ENCODE assay signal across 8 cellular contexts in genomic region chr20:25247100-25247665, GRCh38. TPM values are rescaled to one million over a fixed set of nuclear protein-coding genes. Genes with fewer than 3 reads are reported as not detected.
A peak's percentile ranks its signal among the peaks of the same experiment; 100 is the strongest.
DNase-seq lines count a peak whose midpoint lies in the region; ATAC-seq, FAIRE-seq and TF ChIP-seq lines count a peak whose summit lies in the region.

No MANE protein-coding gene starts in this region.

- peaks cover 22% of the 10 kb centered on the region for H4K20me1 ChIP-seq in neural progenitor cell (ENCODE audit: low read depth)

- peak overlapping the region; percentile 93 for H3K4me2 ChIP-seq in neural progenitor cell

- H3K27ac Mint-ChIP-seq in activated naive CD4-positive, alpha-beta T cell treated with anti-CD3 and anti-CD28 coated beads, Interleukin-2, amount 50 U/mL, for 24 hours: no peak overlapping the region
- H3K27ac Mint-ChIP-seq in glutamatergic neuron (ENCODE audit: unreplicated experiment) (peak overlapping the region; percentile 93), neural progenitor cell (no peak overlapping the region)

- H2AFZ ChIP-seq in neural progenitor cell (replicated peaks): peak overlapping the region; percentile 88

- H3F3A ChIP-seq in neural progenitor cell (ENCODE audit: low read depth): peaks cover 50% of the 10 kb centered on the region

- no peaks in the 10 kb centered on the region for H3K9me3 ChIP-seq in neural progenitor cell (ENCODE audit: low read depth)

- no peak for FAIRE-seq in RCC 7860 (lab: Jason Lieb, UNC)

- H3K4me3 ChIP-seq in neural progenitor cell: peak overlapping the region; percentile 70

- H3K79me2 ChIP-seq in neural progenitor cell (ENCODE audit: low read depth): peaks cover 37% of the 10 kb centered on the region

- TF ChIP-seq CTCF in 22Rv1 (IDR thresholded peaks at IDR 0.05): peak; percentile 40
- peak; percentile 25 for TF ChIP-seq CTCF in glutamatergic neuron (IDR thresholded peaks at IDR 0.05; ENCODE audit: partially characterized antibody, unreplicated experiment)
- TF ChIP-seq CTCF in neural progenitor cell (IDR thresholded peaks at IDR 0.05): peak; percentile 56

- peaks cover 20% of the 10 kb centered on the region for H3K27me3 ChIP-seq in neural progenitor cell

- peak overlapping the region; percentile 84 for H3K27ac ChIP-seq in 22Rv1
- no peak overlapping the region for H3K27ac ChIP-seq in neural progenitor cell

- H3K36me3 ChIP-seq in neural progenitor cell: no peaks in the 10 kb centered on the region

- H3K4me3 Mint-ChIP-seq in activated naive CD4-positive, alpha-beta T cell treated with anti-CD3 and anti-CD28 coated beads, Interleukin-2, amount 50 U/mL, for 24 hours: peak overlapping the region; percentile 92
- H3K4me3 Mint-ChIP-seq in glutamatergic neuron (ENCODE audit: unreplicated experiment) (peak overlapping the region; percentile 84), neural progenitor cell (peak overlapping the region; percentile 88)

- H3K9ac ChIP-seq in neural progenitor cell: no peak overlapping the region

- H3K4me1 ChIP-seq in neural progenitor cell: peaks cover 55% of the 10 kb centered on the region

- ATAC-seq in HG02885 (IDR thresholded peaks at IDR 0.05; ENCODE audit: poor library complexity, unreplicated experiment): peak; percentile 0

- DNase-seq in GM04504 (ENCODE audit: low read depth) (peak; percentile 51), NCI-H446 treated with DMSO at 0.1 percent for 48 hours (lab: John Stamatoyannopoulos, UW) (peak; percentile 10), glutamatergic neuron (peak; percentile 71), neural progenitor cell (ENCODE audit: low spot score) (peak; percentile 77), RCC 7860 (ENCODE audit: low spot score) (no peak)

- peaks cover 3% of the 10 kb centered on the region for H3K36me3 Mint-ChIP-seq in activated naive CD4-positive, alpha-beta T cell treated with anti-CD3 and anti-CD28 coated beads, Interleukin-2, amount 50 U/mL, for 24 hours
- H3K36me3 Mint-ChIP-seq in glutamatergic neuron (ENCODE audit: unreplicated experiment) (no peaks in the 10 kb centered on the region), neural progenitor cell (peaks cover 2% of the 10 kb centered on the region)

- H3K9me3 Mint-ChIP-seq in activated naive CD4-positive, alpha-beta T cell treated with anti-CD3 and anti-CD28 coated beads, Interleukin-2, amount 50 U/mL, for 24 hours: no peaks in the 10 kb centered on the region
- H3K9me3 Mint-ChIP-seq in glutamatergic neuron (ENCODE audit: unreplicated experiment): peaks cover 36% of the 10 kb centered on the region
- peaks cover 2% of the 10 kb centered on the region for H3K9me3 Mint-ChIP-seq in neural progenitor cell

- H3K4me1 Mint-ChIP-seq in activated naive CD4-positive, alpha-beta T cell treated with anti-CD3 and anti-CD28 coated beads, Interleukin-2, amount 50 U/mL, for 24 hours: peaks cover 46% of the 10 kb centered on the region
- H3K4me1 Mint-ChIP-seq in glutamatergic neuron (ENCODE audit: low read depth, unreplicated experiment) (peaks cover 55% of the 10 kb centered on the region), neural progenitor cell (peaks cover 51% of the 10 kb centered on the region)

- H3K27me3 Mint-ChIP-seq in activated naive CD4-positive, alpha-beta T cell treated with anti-CD3 and anti-CD28 coated beads, Interleukin-2, amount 50 U/mL, for 24 hours: peaks cover 1% of the 10 kb centered on the region
- H3K27me3 Mint-ChIP-seq in glutamatergic neuron (ENCODE audit: unreplicated experiment) (peaks cover 26% of the 10 kb centered on the region), neural progenitor cell (ENCODE audit: insufficient read depth, low read depth) (peaks cover 20% of the 10 kb centered on the region)

RNA-seq across cellular contexts. Expression of gene PYGB, which starts 0.7 kb away (rescaled TPM):
- total RNA-seq in glutamatergic neuron (ENCODE audit: unreplicated experiment): 295 TPM
- 40.9 and 76.7 TPM in 2 replicates for total RNA-seq in neural progenitor cell (ENCODE audit: low replicate concordance)

RNA-seq across cellular contexts. Expression of gene ENTPD6, which starts 51.7 kb away (rescaled TPM):
- total RNA-seq in glutamatergic neuron (ENCODE audit: unreplicated experiment): 191 TPM
- total RNA-seq in neural progenitor cell (ENCODE audit: low replicate concordance): 32.3 and 60.1 TPM in 2 replicates
